Comparison of ENCODE assay signal across 8 cellular contexts in the genomic region with DNA sequence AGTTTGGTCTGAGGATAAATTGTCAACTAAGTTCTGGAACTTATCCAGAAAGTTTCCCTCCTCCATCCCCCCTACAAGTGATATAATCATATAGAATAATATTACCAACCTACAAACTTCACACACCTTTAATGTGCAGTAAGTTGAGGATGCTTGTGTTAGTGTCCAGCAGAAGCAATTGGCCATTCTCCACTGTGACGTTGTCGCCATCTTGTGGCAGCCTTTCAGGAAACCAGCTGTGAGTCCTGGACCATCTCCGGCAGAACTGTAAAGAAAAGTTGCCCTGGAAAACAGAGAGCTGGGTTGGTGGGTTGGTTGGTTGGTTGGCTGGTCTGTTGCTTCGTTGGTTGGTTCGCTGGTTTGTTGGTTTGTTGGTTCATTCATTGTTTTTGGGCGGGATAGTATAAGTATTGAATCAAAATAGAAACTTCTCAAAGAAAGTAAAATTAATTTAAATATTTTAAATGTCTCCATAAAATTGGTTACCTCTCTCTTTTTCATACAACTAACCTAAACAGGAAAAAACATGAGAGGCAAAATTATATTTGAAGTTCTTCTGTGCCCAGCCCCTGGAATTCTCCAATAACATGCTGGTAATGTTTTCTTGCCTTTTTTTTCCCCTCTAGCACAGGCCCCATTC.
DNase-seq lines count a peak whose midpoint lies in the region; ATAC-seq and TF ChIP-seq lines count a peak whose summit lies in the region.

No MANE protein-coding gene starts in this region.

- WGBS in smooth muscle cell (ENCODE audit: low lambda C conversion rate): 10% methylated on average over 6 of the region's 6 CpGs

- peaks cover 4% of the 10 kb centered on the region for H3K27me3 ChIP-seq in smooth muscle cell (ENCODE audit: low read depth)

- no peaks in the 10 kb centered on the region for H3K36me3 ChIP-seq in smooth muscle cell (ENCODE audit: low read depth)

- H3K9ac ChIP-seq in smooth muscle cell (ENCODE audit: low read depth): no peak overlapping the region

- no peaks in the 10 kb centered on the region for H3F3A ChIP-seq in smooth muscle cell (ENCODE audit: low read depth)

- peak; percentile 56 for DNase-seq in ELR (ENCODE audit: low read depth)
- DNase-seq in HK-2 (ENCODE audit: unreplicated experiment): peak; percentile 66
- DNase-seq in NCI-H82 (lab: John Stamatoyannopoulos, UW): peak; percentile 88
- DNase-seq in amygdala (lab: John Stamatoyannopoulos, UW): peak in 46 of 56 donors; percentile 1 to 76 (median 24)
- DNase-seq in hypothalamus (lab: John Stamatoyannopoulos, UW): peak in 44 of 51 donors; percentile 1 to 75 (median 31)
- DNase-seq in smooth muscle cell (lab: John Stamatoyannopoulos, UW; ENCODE audit: unreplicated experiment): peak; percentile 1
- no peak for DNase-seq in effector CD4-positive, alpha-beta T cell

- no peak overlapping the region for H3K4me2 ChIP-seq in smooth muscle cell

- no peaks in the 10 kb centered on the region for H4K20me1 ChIP-seq in smooth muscle cell (ENCODE audit: low read depth)

- peak; percentile 87 for TF ChIP-seq CTCF in smooth muscle cell (IDR thresholded peaks at IDR 0.05; ENCODE audit: borderline replicate concordance, insufficient read depth, poor library complexity, severe bottlenecking)

- ATAC-seq in GM19463 (IDR thresholded peaks at IDR 0.05; ENCODE audit: unreplicated experiment): peak; percentile 94

- H3K4me3 ChIP-seq in smooth muscle cell: no peak overlapping the region

- no peak overlapping the region for H3K27ac ChIP-seq in smooth muscle cell (ENCODE audit: low read depth)

- H3K79me2 ChIP-seq in smooth muscle cell (ENCODE audit: low read depth): no peaks in the 10 kb centered on the region

- H3K4me1 ChIP-seq in smooth muscle cell (ENCODE audit: low read depth): no peaks in the 10 kb centered on the region

- H2AFZ ChIP-seq in smooth muscle cell (ENCODE audit: low read depth): no peak overlapping the region

- no peaks in the 10 kb centered on the region for H3K9me3 ChIP-seq in smooth muscle cell (replicated peaks; ENCODE audit: low read depth)
